1 cellular context compared by ENCODE assay signal in genomic region chr12:93894391-93895095, GRCh38.
TF ChIP-seq lines count a peak whose summit lies in the region.

No MANE protein-coding gene starts in this region.

TF ChIP-seq in GM23338, 12 proteins besides CTCF, POLR2A, EP300 and RAD21 (continued from another document):
- TF ChIP-seq REST (IDR thresholded peaks at IDR 0.05; ENCODE audit: unreplicated experiment): no peak
- TF ChIP-seq ETS1 (IDR thresholded peaks at IDR 0.05): no peak
- no peak for TF ChIP-seq EZH2 (IDR thresholded peaks at IDR 0.05; ENCODE audit: low read depth, unreplicated experiment)
- TF ChIP-seq NANOG (IDR thresholded peaks at IDR 0.05; ENCODE audit: borderline replicate concordance): no peak
- TF ChIP-seq ZNF331 (CRISPR knock-in tag; IDR thresholded peaks at IDR 0.05; ENCODE audit: low read depth): no peak
- TF ChIP-seq POLR2AphosphoS5 (IDR thresholded peaks at IDR 0.05; ENCODE audit: low read depth): no peak
- no peak for TF ChIP-seq ZNF114 (CRISPR knock-in tag; IDR thresholded peaks at IDR 0.05)
